Comparison of ENCODE assay signal across 19 cellular contexts in the genomic region with DNA sequence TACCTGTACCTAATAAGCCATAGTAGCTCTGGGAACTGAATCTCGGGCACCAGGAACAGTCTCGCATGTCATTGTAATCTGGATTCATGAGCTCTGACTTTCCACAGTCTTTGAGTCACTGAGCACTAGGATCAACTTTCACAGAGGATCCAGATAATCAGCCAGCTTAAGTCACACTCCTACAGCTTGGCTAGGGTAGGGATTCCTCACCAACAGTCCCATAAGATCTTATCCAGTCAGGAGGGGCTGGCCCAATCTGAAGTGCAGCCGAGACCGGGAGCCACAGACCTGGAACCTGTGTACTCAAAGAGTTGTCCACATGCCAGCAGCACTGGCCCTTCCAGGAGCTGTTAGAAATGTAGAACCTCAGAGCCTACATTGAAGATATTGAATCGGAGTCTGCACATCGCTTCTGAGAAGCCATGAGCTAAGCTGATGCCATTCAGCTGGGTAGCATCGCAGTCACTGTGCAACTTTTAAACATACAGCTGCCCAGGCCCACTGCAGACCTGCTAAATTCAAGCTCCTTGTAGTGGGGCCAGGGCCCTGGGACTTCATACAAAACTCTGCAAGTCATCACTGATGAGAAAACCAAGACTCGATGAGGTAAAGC.
A peak's percentile ranks its signal among the peaks of the same experiment; 100 is the strongest.
DNase-seq lines count a peak whose midpoint lies in the region; ATAC-seq, FAIRE-seq and TF ChIP-seq lines count a peak whose summit lies in the region.
"Had no signal": no experiment of that assay in that cellular context is flagged by ENCODE, and none has a peak within 500 bp of the region (broad histone marks: within the 10 kb centered on the region; RNA-seq: fewer than 3 reads in every experiment).

No MANE protein-coding gene starts in this region.

- peak; percentile 72 for DNase-seq in astrocyte (ENCODE audit: low read depth)
- DNase-seq in inferior parietal cortex (ENCODE audit: extremely low spot score), result peak; percentile 9
- DNase-seq in thoracic aorta (ENCODE audit: low spot score), result no peak
- DNase-seq in stimulated activated naive B cell treated with anti-CD40 and anti-IgM and Interleukin-4, amounts not matched to agents 10 μg/mL and 1 μg/mL and 100 μg/mL, for 72 hours, result no peak
- DNase-seq in T-helper 2 cell, result no peak
- DNase-seq: CD4-positive, CD25-positive, alpha-beta regulatory T cell; foreskin melanocyte; GDM1; naive B cell; NCI-H1436 treated with DMSO at 0.1 percent for 48 hours; right lobe of liver; stimulated activated naive CD8-positive, alpha-beta T cell treated with anti-CD3 and anti-CD28 coated beads, Interleukin-15, amount 100 ng/mL, for 72 hours had no signal

- no peak overlapping the region for H3K4me3 ChIP-seq in HEK293 (ENCODE audit: low read depth, low read length)
- peak overlapping the region; percentile 30 for H3K4me3 ChIP-seq in astrocyte (ENCODE audit: insufficient read depth, low read depth, low read length)
- peak overlapping the region; percentile 68 for H3K4me3 ChIP-seq in thoracic aorta
- H3K4me3 ChIP-seq: right lobe of liver had no signal

- ATAC-seq in thoracic aorta (ENCODE audit: insufficient number of reproducible peaks, low FRiP score, low read depth) (peak; percentile 13), GM18517 (IDR thresholded peaks at IDR 0.05; ENCODE audit: unreplicated experiment) (no peak)
- no peak for ATAC-seq in stimulated activated naive B cell treated with anti-CD40 and anti-IgM and Interleukin-4, amounts not matched to agents 10 μg/mL and 1 μg/mL and 100 μg/mL, for 72 hours (replicated peaks)
- ATAC-seq: HepG2; right lobe of liver; stimulated activated naive CD8-positive, alpha-beta T cell treated with anti-CD3 and anti-CD28 coated beads, Interleukin-15, amount 100 ng/mL, for 72 hours had no signal

- FAIRE-seq in astrocyte (lab: Jason Lieb, UNC), result no peak
- FAIRE-seq: HepG2, keratinocyte, TTC549 had no signal

- peaks cover 2% of the 10 kb centered on the region for H3K36me3 Mint-ChIP-seq in astrocyte (ENCODE audit: low read depth, unreplicated experiment)
- no peaks in the 10 kb centered on the region for H3K36me3 Mint-ChIP-seq in stimulated activated naive B cell treated with anti-CD40 and anti-IgM and Interleukin-4, amounts not matched to agents 10 μg/mL and 1 μg/mL and 100 μg/mL, for 72 hours
- H3K36me3 Mint-ChIP-seq: activated naive CD8-positive, alpha-beta T cell; CD4-positive, CD25-positive, alpha-beta regulatory T cell; naive B cell had no signal

- peak overlapping the region; percentile 36 for H3K27ac Mint-ChIP-seq in astrocyte (ENCODE audit: unreplicated experiment)
- no peak overlapping the region for H3K27ac Mint-ChIP-seq in stimulated activated naive B cell treated with anti-CD40 and anti-IgM and Interleukin-4, amounts not matched to agents 10 μg/mL and 1 μg/mL and 100 μg/mL, for 72 hours
- H3K27ac Mint-ChIP-seq: activated naive CD8-positive, alpha-beta T cell; CD4-positive, CD25-positive, alpha-beta regulatory T cell; dendritic cell treated with granulocyte-macrophage colony-stimulating factor and Interleukin-4, amounts not matched to agents 40 ng/mL and 50 ng/mL, for 4 days; naive B cell; stimulated activated naive CD8-positive, alpha-beta T cell treated with anti-CD3 and anti-CD28 coated beads, Interleukin-15, amount 100 ng/mL, for 72 hours had no signal

- H3K4me1 ChIP-seq in HEK293 (ENCODE audit: control insufficient read depth, insufficient read depth, low read length) (no peaks in the 10 kb centered on the region), astrocyte (ENCODE audit: insufficient read depth, low read length) (peaks cover 35% of the 10 kb centered on the region), thoracic aorta (ENCODE audit: control insufficient read depth in 1 of 2, low read depth in 2 of 2) (peaks cover 20 to 44% of the 10 kb centered on the region in 2 donors)
- H3K4me1 ChIP-seq: right lobe of liver had no signal

- no peaks in the 10 kb centered on the region for H3K9me3 ChIP-seq in HEK293 (ENCODE audit: control insufficient read depth, insufficient read depth, low read depth, low read length)
- H3K9me3 ChIP-seq in astrocyte (ENCODE audit: insufficient read depth, low read depth, low read length), result no peaks in the 10 kb centered on the region
- H3K9me3 ChIP-seq in thoracic aorta, result no peaks in the 10 kb centered on the region
- H3K9me3 ChIP-seq: right lobe of liver had no signal

- CTCF ChIA-PET in HEK293 (lab: Yijun Ruan, JAX), result interaction anchor here (0.6 kb wide), 1 partner anchor 75 kb away, joined by 4 read pairs; no protein-coding TSS in a partner anchor

- POLR2A ChIA-PET in HEK293 (lab: Yijun Ruan, JAX), result no interaction called here

- H3K27me3 ChIP-seq in astrocyte (ENCODE audit: insufficient read depth, low read length) (no peaks in the 10 kb centered on the region), thoracic aorta (replicated peaks; ENCODE audit: insufficient read depth) (no peaks in the 10 kb centered on the region)
- H3K27me3 ChIP-seq: right lobe of liver had no signal

- no peaks in the 10 kb centered on the region for H3K36me3 ChIP-seq in HEK293 (ENCODE audit: control insufficient read depth in 2 of 2, insufficient read depth in 1 of 2, low read length in 2 of 2)
- H3K36me3 ChIP-seq in astrocyte (ENCODE audit: insufficient read depth, low read length), result no peaks in the 10 kb centered on the region
- H3K36me3 ChIP-seq in thoracic aorta, result no peaks in the 10 kb centered on the region
- H3K36me3 ChIP-seq: right lobe of liver had no signal

- H3K4me3 Mint-ChIP-seq in astrocyte (ENCODE audit: unreplicated experiment), result no peak overlapping the region
- H3K4me3 Mint-ChIP-seq in stimulated activated naive B cell treated with anti-CD40 and anti-IgM and Interleukin-4, amounts not matched to agents 10 μg/mL and 1 μg/mL and 100 μg/mL, for 72 hours, result no peak overlapping the region
- H3K4me3 Mint-ChIP-seq: activated naive CD8-positive, alpha-beta T cell; CD4-positive, CD25-positive, alpha-beta regulatory T cell; dendritic cell treated with granulocyte-macrophage colony-stimulating factor and Interleukin-4, amounts not matched to agents 40 ng/mL and 50 ng/mL, for 4 days; naive B cell; stimulated activated naive CD8-positive, alpha-beta T cell treated with anti-CD3 and anti-CD28 coated beads, Interleukin-15, amount 100 ng/mL, for 72 hours had no signal

- no peaks in the 10 kb centered on the region for H3K9me3 Mint-ChIP-seq in astrocyte (ENCODE audit: unreplicated experiment)
- peaks cover 0 to 4% of the 10 kb centered on the region in 2 donors for H3K9me3 Mint-ChIP-seq in stimulated activated naive B cell treated with anti-CD40 and anti-IgM and Interleukin-4, amounts not matched to agents 10 μg/mL and 1 μg/mL and 100 μg/mL, for 72 hours
- H3K9me3 Mint-ChIP-seq: dendritic cell treated with granulocyte-macrophage colony-stimulating factor and Interleukin-4, amounts not matched to agents 40 ng/mL and 50 ng/mL, for 4 days; stimulated activated naive CD8-positive, alpha-beta T cell treated with anti-CD3 and anti-CD28 coated beads, Interleukin-15, amount 100 ng/mL, for 72 hours had no signal

- H3K9ac ChIP-seq in astrocyte (ENCODE audit: low read length), result peak overlapping the region; percentile 41

- peak overlapping the region; percentile 81 for H3K4me2 ChIP-seq in astrocyte (ENCODE audit: low read length)

- TF ChIP-seq CTCF in HEK293 (tag by site-specific recombination; IDR thresholded peaks at IDR 0.05), result no peak
- TF ChIP-seq CTCF in astrocyte (IDR thresholded peaks at IDR 0.05; ENCODE audit: insufficient read depth, low read depth, low read length), result no peak
- no peak for TF ChIP-seq CTCF in thoracic aorta (IDR thresholded peaks at IDR 0.05)

- peaks cover 38% of the 10 kb centered on the region for H3K4me1 Mint-ChIP-seq in astrocyte (ENCODE audit: low read depth, unreplicated experiment)
- H3K4me1 Mint-ChIP-seq in stimulated activated naive B cell treated with anti-CD40 and anti-IgM and Interleukin-4, amounts not matched to agents 10 μg/mL and 1 μg/mL and 100 μg/mL, for 72 hours, result no peaks in the 10 kb centered on the region
- H3K4me1 Mint-ChIP-seq: CD4-positive, CD25-positive, alpha-beta regulatory T cell; naive B cell; stimulated activated naive CD8-positive, alpha-beta T cell treated with anti-CD3 and anti-CD28 coated beads, Interleukin-15, amount 100 ng/mL, for 72 hours had no signal

- no peaks in the 10 kb centered on the region for H3K79me2 ChIP-seq in astrocyte (ENCODE audit: insufficient read depth, low read length)

- no peak overlapping the region for H3K27ac ChIP-seq in HEK293 (ENCODE audit: extremely low read depth, low read depth, low read length)
- peak overlapping the region; percentile 88 for H3K27ac ChIP-seq in astrocyte (ENCODE audit: low read depth, low read length)
- peak overlapping the region; percentile 77 to 87 for H3K27ac ChIP-seq in thoracic aorta
- H3K27ac ChIP-seq: right lobe of liver had no signal

- H2AFZ ChIP-seq in astrocyte (ENCODE audit: low read depth, low read length), result no peak overlapping the region

- H3K27me3 Mint-ChIP-seq in astrocyte (ENCODE audit: low read depth, unreplicated experiment), result peaks cover 1% of the 10 kb centered on the region
- peaks cover 3 to 4% of the 10 kb centered on the region in 2 donors for H3K27me3 Mint-ChIP-seq in stimulated activated naive B cell treated with anti-CD40 and anti-IgM and Interleukin-4, amounts not matched to agents 10 μg/mL and 1 μg/mL and 100 μg/mL, for 72 hours
- H3K27me3 Mint-ChIP-seq: dendritic cell treated with granulocyte-macrophage colony-stimulating factor and Interleukin-4, amounts not matched to agents 40 ng/mL and 50 ng/mL, for 4 days had no signal

- H4K20me1 ChIP-seq in astrocyte (ENCODE audit: insufficient read depth, low read length), result no peaks in the 10 kb centered on the region

TF ChIP-seq in HEK293, 187 proteins besides CTCF, POLR2A, EP300 and RAD21:
- peak; percentile 50; the same call in 1 of the 2 replicates for TF ChIP-seq ZBTB20 (tag by site-specific recombination; IDR thresholded peaks at IDR 0.05)
- TF ChIP-seq ZBTB1 (tag by site-specific recombination; IDR thresholded peaks at IDR 0.05), result no peak
- no peak for TF ChIP-seq FEZF1 (tag by site-specific recombination; IDR thresholded peaks at IDR 0.05)

Comparison
In these comparisons a context has a peak if more than half of its experiments do, and no peak if none do; other contexts are left out.
1. DNase-seq: peak in astrocyte (single experiment) and inferior parietal cortex (single experiment); none in thoracic aorta (single experiment), stimulated activated naive B cell treated with anti-CD40 and anti-IgM and Interleukin-4, amounts not matched to agents 10 μg/mL and 1 μg/mL and 100 μg/mL, for 72 hours (single experiment) and T-helper 2 cell (0 of 5).